ENCODE assay signal across 18 cellular contexts in genomic region chr2:41924024-41924423, GRCh38.
"Had no signal": no experiment of that assay in that cellular context is flagged by ENCODE, and none has a peak within 500 bp of the region (broad histone marks: within the 10 kb centered on the region; RNA-seq: fewer than 3 reads in every experiment).

No MANE protein-coding gene starts in this region.

- FAIRE-seq: urothelium cell line had no signal

- H3K27ac ChIP-seq: epithelial cell of prostate, spleen, tibial artery had no signal

- H3K27me3 ChIP-seq: spleen, tibial artery had no signal

- H3K9me3 ChIP-seq: tibial artery had no signal

- H3K4me1 ChIP-seq: spleen had no signal

- H3K4me3 ChIP-seq: spleen, tibial artery had no signal

- H3K36me3 ChIP-seq: spleen, tibial artery had no signal

- DNase-seq: activated CD4-positive, alpha-beta memory T cell treated with anti-CD3 and anti-CD28 coated beads, Interleukin-2, amount 10 ng/mL, durations not matched to agents 7 days and 5 days; activated CD4-positive, alpha-beta T cell treated with anti-CD3 and anti-CD28 coated beads, Interleukin-2, amount 10 ng/mL, durations not matched to agents 24 days and 14 days; activated effector memory CD4-positive, alpha-beta T cell treated with anti-CD3 and anti-CD28 coated beads, Interleukin-2, amount 50 U/mL, for 16 hours; activated naive CD4-positive, alpha-beta T cell treated with anti-CD3 and anti-CD28 coated beads, Interleukin-2, amount 10 ng/mL, durations not matched to agents 7 days and 5 days; cerebellar nuclear complex; cortex of kidney; left ventricle myocardium superior; mammary epithelial cell; nucleus accumbens; posterior cingulate gyrus; retina; spleen; stimulated activated CD4-positive, alpha-beta T cell treated with anti-CD3 and anti-CD28 coated beads, Interleukin-4, amount 100 ng/mL, for 1 hour; stimulated activated naive CD4-positive, alpha-beta T cell; substantia nigra; tibial artery had no signal

- ATAC-seq: left ventricle myocardium superior had no signal
